10 cellular contexts compared by ENCODE assay signal in the genomic region with DNA sequence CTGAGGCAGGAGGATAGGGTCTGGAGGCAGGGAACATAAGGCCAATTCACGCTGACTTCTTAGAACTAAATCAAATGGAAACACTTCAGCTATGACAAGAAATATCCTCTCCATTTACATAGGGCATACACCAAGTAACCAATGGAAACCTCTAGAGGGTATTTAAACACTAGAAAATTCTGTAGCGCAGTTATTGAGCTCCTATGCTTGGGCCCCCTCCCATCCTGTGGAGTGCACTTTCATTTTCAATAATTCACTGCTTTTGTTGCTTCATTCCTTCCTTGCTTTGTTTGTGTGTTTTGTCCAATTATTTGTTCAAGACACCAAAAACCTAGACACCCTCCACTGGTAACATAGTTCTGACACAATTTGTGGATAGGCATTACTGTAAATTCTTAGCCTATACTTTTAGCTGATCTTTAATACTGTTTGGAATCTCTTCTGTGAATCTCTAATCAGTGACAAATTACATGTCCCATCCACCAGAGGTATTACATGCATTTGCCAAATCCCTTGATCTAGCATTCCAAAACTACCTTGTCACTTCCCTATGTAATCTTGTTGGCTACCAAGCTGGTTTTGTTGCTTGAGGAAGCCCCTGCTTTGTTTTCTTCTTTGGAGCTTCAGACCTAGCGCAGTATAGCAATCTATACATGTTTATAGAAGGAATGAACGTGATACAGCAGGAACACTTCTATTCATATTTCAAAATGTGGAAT.
DNase-seq lines count a peak whose midpoint lies in the region; ATAC-seq and TF ChIP-seq lines count a peak whose summit lies in the region.
"Had no signal": no experiment of that assay in that cellular context is flagged by ENCODE, and none has a peak within 500 bp of the region (broad histone marks: within the 10 kb centered on the region; RNA-seq: fewer than 3 reads in every experiment).

No MANE protein-coding gene starts in this region.

- intact Hi-C loops in CD14-positive monocyte (cut with micrococcal nuclease) = loop anchor here in 1 of 2 donors (10.0 kb wide), 1 partner anchor 63 kb away; a partner anchor contains a TSS

- TF ChIP-seq CTCF in CD14-positive monocyte (IDR thresholded peaks at IDR 0.05) (no peak), foreskin keratinocyte (conservative IDR thresholded peaks at IDR 0.05) (no peak)

- H3K36me3 Mint-ChIP-seq in CD14-positive monocyte = peaks cover 32 to 39% of the 10 kb centered on the region in 2 donors

- H3K27me3 ChIP-seq in foreskin keratinocyte = no peaks in the 10 kb centered on the region

- H3K9me3 Mint-ChIP-seq in CD14-positive monocyte = no peaks in the 10 kb centered on the region

- H3K4me1 Mint-ChIP-seq in CD14-positive monocyte = peaks cover 40% of the 10 kb centered on the region

- H3K4me1 ChIP-seq in foreskin keratinocyte = peaks cover 20% of the 10 kb centered on the region

- no peak for DNase-seq in CD14-positive monocyte (ENCODE audit: low spot score)
- peak; percentile 41 for DNase-seq in NAMALWA (ENCODE audit: low spot score)
- DNase-seq in foreskin keratinocyte = peak in 1 of 2 donors; percentile 42
- no peak for DNase-seq in amygdala (lab: John Stamatoyannopoulos, UW)
- DNase-seq in midbrain (lab: John Stamatoyannopoulos, UW) = no peak
- no peak for DNase-seq in SK-N-DZ (ENCODE audit: low spot score)
- DNase-seq in activated CD4-positive, alpha-beta T cell treated with anti-CD3 and anti-CD28 coated beads for 1 hour = no peak
- DNase-seq: activated CD4-positive, alpha-beta T cell treated with anti-CD3 and anti-CD28 coated beads, Interleukin-2, amount 50 U/mL, for 48 hours; DMS79 treated with DMSO at 0.1 percent for 48 hours had no signal

- no peak overlapping the region for H3K4me3 Mint-ChIP-seq in CD14-positive monocyte

- H3K27ac Mint-ChIP-seq in CD14-positive monocyte = peak overlapping the region; percentile 91 to 97 (median 95)

- ATAC-seq in GM21423 (IDR thresholded peaks at IDR 0.05; ENCODE audit: unreplicated experiment) = peak; percentile 36
- peak; percentile 36 for ATAC-seq in foreskin keratinocyte

- H3K27me3 Mint-ChIP-seq in CD14-positive monocyte (ENCODE audit: low read depth in 3 of 3) = no peaks in the 10 kb centered on the region

- H3K27ac ChIP-seq in foreskin keratinocyte = no peak overlapping the region
